ENCODE assay signal across 26 cellular contexts in the genomic region with DNA sequence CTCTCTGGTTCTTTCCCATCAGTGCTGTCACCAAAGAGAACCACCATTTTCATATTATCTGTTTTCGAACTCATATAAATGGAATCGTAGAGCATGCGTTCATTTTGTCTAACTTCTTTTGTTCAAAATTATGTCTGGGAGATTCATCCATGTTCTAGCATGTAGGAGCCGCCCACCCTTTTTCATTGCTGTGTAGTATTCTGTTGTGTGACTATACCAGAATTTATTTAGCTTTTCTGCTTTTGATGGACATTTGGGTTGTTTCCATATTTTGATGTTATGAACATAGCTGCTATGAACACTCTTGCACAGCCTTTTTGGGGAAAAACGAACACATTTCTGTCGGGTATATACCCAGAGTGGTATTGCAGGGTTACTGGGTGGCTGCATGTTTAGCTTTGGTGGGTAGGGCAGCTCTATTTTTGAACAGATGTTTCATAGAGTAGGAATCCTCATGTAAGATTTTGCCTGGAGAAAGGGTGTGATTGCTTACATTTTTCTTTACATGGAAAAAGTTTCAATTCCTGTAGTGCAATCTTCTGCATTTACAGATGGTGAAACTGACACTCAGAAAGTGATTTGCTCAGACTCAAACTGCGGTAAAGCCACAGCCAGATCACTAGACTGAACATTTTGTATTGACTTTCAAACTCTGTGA.
A peak's percentile ranks its signal among the peaks of the same experiment; 100 is the strongest.
DNase-seq lines count a peak whose midpoint lies in the region; ATAC-seq, FAIRE-seq and TF ChIP-seq lines count a peak whose summit lies in the region.
"Had no signal": no experiment of that assay in that cellular context is flagged by ENCODE, and none has a peak within 500 bp of the region (broad histone marks: within the 10 kb centered on the region; RNA-seq: fewer than 3 reads in every experiment).

No MANE protein-coding gene starts in this region.

- intact Hi-C loops in natural killer cell (cut with micrococcal nuclease) (no loop called here), spleen (cut with DNase I; ENCODE audit: low total_unique reads) (no loop called here)

- H3K27me3 ChIP-seq in astrocyte (ENCODE audit: insufficient read depth, low read length) (peaks cover 14% of the 10 kb centered on the region), spleen (replicated peaks in 1 of 7) (no peaks in the 10 kb centered on the region)
- H3K27me3 ChIP-seq: MG63 had no signal

- no peaks in the 10 kb centered on the region for H3K9me3 ChIP-seq in astrocyte (ENCODE audit: insufficient read depth, low read depth, low read length)
- H3K9me3 ChIP-seq in spleen = no peaks in the 10 kb centered on the region
- H3K9me3 ChIP-seq: BE2C, MG63, SK-N-SH had no signal

- H3K4me2 ChIP-seq in astrocyte (ENCODE audit: low read length) = no peak overlapping the region
- H3K4me2 ChIP-seq: SK-N-SH had no signal

- H3K27ac ChIP-seq in astrocyte (ENCODE audit: low read depth, low read length) (no peak overlapping the region), spleen (no peak overlapping the region)

- TF ChIP-seq CTCF in natural killer cell (IDR thresholded peaks at IDR 0.05) (no peak), astrocyte (IDR thresholded peaks at IDR 0.05; ENCODE audit: insufficient read depth, low read depth, low read length) (no peak), type B pancreatic cell (conservative IDR thresholded peaks at IDR 0.05) (no peak), spleen (IDR thresholded peaks at IDR 0.05 in 8 of 11, conservative IDR thresholded peaks at IDR 0.05 in 3 of 11) (no peak)

- H3K27me3 Mint-ChIP-seq in natural killer cell treated with Interleukin-12 subunit alpha and Interleukin-12 subunit beta and Interleukin-15 and Interleukin-18, amount 100 ng/mL, for 72 hours = peaks cover 12 to 23% of the 10 kb centered on the region in 2 donors
- H3K27me3 Mint-ChIP-seq in natural killer cell (ENCODE audit: low read depth in 2 of 2) = peaks cover 10 to 15% of the 10 kb centered on the region in 2 donors
- H3K27me3 Mint-ChIP-seq in astrocyte (ENCODE audit: low read depth, unreplicated experiment) = peaks cover 48% of the 10 kb centered on the region
- H3K27me3 Mint-ChIP-seq in type B pancreatic cell = peaks cover 31% of the 10 kb centered on the region

- H3K36me3 Mint-ChIP-seq in natural killer cell treated with Interleukin-12 subunit alpha and Interleukin-12 subunit beta and Interleukin-15 and Interleukin-18, amount 100 ng/mL, for 72 hours = no peaks in the 10 kb centered on the region
- H3K36me3 Mint-ChIP-seq in natural killer cell (no peaks in the 10 kb centered on the region), astrocyte (ENCODE audit: low read depth, unreplicated experiment) (peaks cover 2% of the 10 kb centered on the region), type B pancreatic cell (no peaks in the 10 kb centered on the region)
- H3K36me3 Mint-ChIP-seq: T-cell had no signal

- DNase-seq in natural killer cell treated with Interleukin-12 subunit alpha and Interleukin-12 subunit beta and Interleukin-15 and Interleukin-18, amount 100 ng/mL, for 72 hours (ENCODE audit: low spot score) = no peak
- DNase-seq in natural killer cell (no peak), astrocyte (ENCODE audit: low read depth) (no peak), type B pancreatic cell (ENCODE audit: extremely low spot score, unreplicated experiment) (no peak), NCI-H128 (lab: John Stamatoyannopoulos, UW; ENCODE audit: unreplicated experiment) (no peak), spleen (no peak), HuH-7 (ENCODE audit: low spot score) (no peak)
- DNase-seq: 8988T; BE2C; CD4-positive, CD25-positive, alpha-beta regulatory T cell; EL; H9; Kasumi-1; MG63; NCI-H1092; NCI-H146; NCI-H2029 treated with DMSO at 0.1 percent for 48 hours; NCI-H2171 treated with DMSO at 0.1 percent for 48 hours; NCI-H446; NCI-H69; NK-92 treated with Interleukin-12 subunit alpha and Interleukin-12 subunit beta, amount 100 ng/mL, for 24 hours; SHP77; SK-N-SH; T-cell had no signal

- H3K4me3 ChIP-seq in astrocyte (ENCODE audit: insufficient read depth, low read depth, low read length) (no peak overlapping the region), spleen (no peak overlapping the region)
- H3K4me3 ChIP-seq: MG63 had no signal

- peak overlapping the region; percentile 49 for H3K4me3 Mint-ChIP-seq in natural killer cell treated with Interleukin-12 subunit alpha and Interleukin-12 subunit beta and Interleukin-15 and Interleukin-18, amount 100 ng/mL, for 72 hours
- H3K4me3 Mint-ChIP-seq in natural killer cell (no peak overlapping the region), astrocyte (ENCODE audit: unreplicated experiment) (no peak overlapping the region), type B pancreatic cell (no peak overlapping the region)
- H3K4me3 Mint-ChIP-seq: CD4-positive, CD25-positive, alpha-beta regulatory T cell; H9; T-cell had no signal

- H3K4me1 ChIP-seq in astrocyte (ENCODE audit: insufficient read depth, low read length) (no peaks in the 10 kb centered on the region), spleen (peaks cover 0 to 12% (median 3%) of the 10 kb centered on the region in 6 donors)
- H3K4me1 ChIP-seq: BE2C had no signal

- no peak overlapping the region for H3K9ac ChIP-seq in astrocyte (ENCODE audit: low read length)
- H3K9ac ChIP-seq: SK-N-SH had no signal

- 82 to 94% (median 92%) methylated on average over 7 of the region's 7 CpGs for WGBS in spleen, 5 donors

- no peak overlapping the region for H2AFZ ChIP-seq in astrocyte (ENCODE audit: low read depth, low read length)

- FAIRE-seq in astrocyte (lab: Jason Lieb, UNC) = peak; percentile 52
- FAIRE-seq: HepG2 had no signal

- H3K36me3 ChIP-seq in astrocyte (ENCODE audit: insufficient read depth, low read length) = no peaks in the 10 kb centered on the region
- H3K36me3 ChIP-seq in spleen = no peaks in the 10 kb centered on the region
- H3K36me3 ChIP-seq: BE2C, MG63 had no signal

- H3K4me1 Mint-ChIP-seq in natural killer cell treated with Interleukin-12 subunit alpha and Interleukin-12 subunit beta and Interleukin-15 and Interleukin-18, amount 100 ng/mL, for 72 hours (ENCODE audit: low read depth in 2 of 2) = peaks cover 67 to 72% of the 10 kb centered on the region in 2 donors
- H3K4me1 Mint-ChIP-seq in natural killer cell = peaks cover 43 to 66% of the 10 kb centered on the region in 2 donors
- no peaks in the 10 kb centered on the region for H3K4me1 Mint-ChIP-seq in astrocyte (ENCODE audit: low read depth, unreplicated experiment)
- peaks cover 4% of the 10 kb centered on the region for H3K4me1 Mint-ChIP-seq in type B pancreatic cell (ENCODE audit: unreplicated experiment)
- H3K4me1 Mint-ChIP-seq: H9 had no signal

- peak overlapping the region; percentile 3 to 81 for H3K27ac Mint-ChIP-seq in natural killer cell treated with Interleukin-12 subunit alpha and Interleukin-12 subunit beta and Interleukin-15 and Interleukin-18, amount 100 ng/mL, for 72 hours
- peak overlapping the region in 1 of 2 donors; percentile 38 for H3K27ac Mint-ChIP-seq in natural killer cell
- no peak overlapping the region for H3K27ac Mint-ChIP-seq in astrocyte (ENCODE audit: unreplicated experiment)
- H3K27ac Mint-ChIP-seq in type B pancreatic cell = peak overlapping the region; percentile 28
- H3K27ac Mint-ChIP-seq: CD4-positive, CD25-positive, alpha-beta regulatory T cell; H9; T-cell had no signal

- no peak for TF ChIP-seq POLR2A in spleen (IDR thresholded peaks at IDR 0.05)

- H4K20me1 ChIP-seq in astrocyte (ENCODE audit: insufficient read depth, low read length) = no peaks in the 10 kb centered on the region

- no peaks in the 10 kb centered on the region for H3K79me2 ChIP-seq in astrocyte (ENCODE audit: insufficient read depth, low read length)

- H3K9me3 Mint-ChIP-seq in natural killer cell treated with Interleukin-12 subunit alpha and Interleukin-12 subunit beta and Interleukin-15 and Interleukin-18, amount 100 ng/mL, for 72 hours = no peaks in the 10 kb centered on the region
- H3K9me3 Mint-ChIP-seq in natural killer cell (no peaks in the 10 kb centered on the region), astrocyte (ENCODE audit: unreplicated experiment) (peaks cover 3% of the 10 kb centered on the region), type B pancreatic cell (no peaks in the 10 kb centered on the region)
- H3K9me3 Mint-ChIP-seq: CD4-positive, CD25-positive, alpha-beta regulatory T cell; H9; T-cell had no signal

- ATAC-seq in natural killer cell treated with Interleukin-12 subunit alpha and Interleukin-12 subunit beta and Interleukin-15 and Interleukin-18, amount 100 ng/mL, for 72 hours = no peak
- no peak for ATAC-seq in natural killer cell
- ATAC-seq in HG03565 (IDR thresholded peaks at IDR 0.05; ENCODE audit: unreplicated experiment) = peak; percentile 26
- ATAC-seq: HepG2, T-cell had no signal
